8 cellular contexts compared by ENCODE assay signal in the genomic region with DNA sequence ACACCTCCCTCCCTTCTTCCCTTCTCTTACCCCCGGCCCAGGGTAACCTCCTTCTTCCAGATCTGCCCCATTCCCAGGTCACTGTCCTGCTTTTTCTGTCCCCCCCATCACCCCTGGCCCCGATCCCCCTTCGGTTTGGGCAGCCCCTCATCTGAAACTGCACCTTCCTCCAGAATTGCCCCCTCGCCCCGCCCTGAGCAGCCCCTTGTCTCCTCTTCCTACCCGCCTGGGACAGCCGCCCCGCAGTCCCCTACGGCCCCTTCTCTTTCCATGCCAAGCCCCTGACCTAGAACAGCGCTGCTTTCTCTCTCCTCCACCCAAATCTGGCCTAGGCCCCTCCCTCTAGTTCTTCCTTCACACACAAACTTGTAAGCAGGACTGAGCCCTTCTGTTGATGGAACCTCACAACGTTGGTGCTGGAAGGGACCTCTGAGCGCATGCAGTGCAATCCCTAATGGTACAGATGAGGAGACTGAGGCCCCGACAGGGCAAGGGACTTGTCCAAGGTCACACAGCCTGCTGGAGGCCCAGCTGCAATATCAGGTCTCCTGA. TPM values are rescaled to one million over a fixed set of nuclear protein-coding genes. Genes with fewer than 3 reads are reported as not detected.
DNase-seq lines count a peak whose midpoint lies in the region; ATAC-seq, FAIRE-seq and TF ChIP-seq lines count a peak whose summit lies in the region.

No MANE protein-coding gene starts in this region.

- no peak for TF ChIP-seq POLR2A in GM12891 (IDR thresholded peaks at IDR 0.05; ENCODE audit: low read depth, low read length)

- H3K27ac ChIP-seq in RWPE2 (ENCODE audit: poor library complexity, severe bottlenecking): peak overlapping the region; percentile 23

- ATAC-seq in RWPE2 (ENCODE audit: low read depth): no peak
- ATAC-seq in HG02852 (IDR thresholded peaks at IDR 0.05; ENCODE audit: unreplicated experiment): no peak
- ATAC-seq in HG03469 (IDR thresholded peaks at IDR 0.05; ENCODE audit: unreplicated experiment): no peak
- no peak for ATAC-seq in GM21447 (IDR thresholded peaks at IDR 0.05; ENCODE audit: unreplicated experiment)

- DNase-seq in GM12891 (ENCODE audit: insufficient read length, low spot score): no peak
- no peak for DNase-seq in RWPE2 (ENCODE audit: low spot score)
- DNase-seq in ecto neural progenitor cell (ENCODE audit: low spot score): peak; percentile 60
- DNase-seq in myocyte (ENCODE audit: low read depth): peak; percentile 23
- DNase-seq in COR-L47 (lab: John Stamatoyannopoulos, UW): no peak

- TF ChIP-seq CTCF in RWPE2 (IDR thresholded peaks at IDR 0.05; ENCODE audit: poor library complexity, severe bottlenecking): no peak

- H3K27me3 ChIP-seq in RWPE2 (ENCODE audit: insufficient read depth, poor library complexity, severe bottlenecking): no peaks in the 10 kb centered on the region

- peaks cover 20% of the 10 kb centered on the region for H3K36me3 ChIP-seq in RWPE2 (ENCODE audit: low read depth)

- peaks cover 4% of the 10 kb centered on the region for H3K4me1 ChIP-seq in RWPE2 (ENCODE audit: insufficient read depth, poor library complexity, severe bottlenecking)

- peak overlapping the region; percentile 77 for H3K4me3 ChIP-seq in RWPE2 (ENCODE audit: severe bottlenecking)

- no peaks in the 10 kb centered on the region for H3K9me3 ChIP-seq in RWPE2 (ENCODE audit: severe bottlenecking)

- FAIRE-seq in GM12891 (lab: Jason Lieb, UNC): peak; percentile 28

TF ChIP-seq in GM12891, 5 proteins besides CTCF, POLR2A, EP300 and RAD21:
- TF ChIP-seq PAX5 (IDR thresholded peaks at IDR 0.05; ENCODE audit: insufficient read depth, low read length, severe bottlenecking) (no peak), POU2F2 (IDR thresholded peaks at IDR 0.05; ENCODE audit: low read depth, low read length) (no peak), TAF1 (IDR thresholded peaks at IDR 0.05; ENCODE audit: low read depth, low read length) (no peak), POLR2AphosphoS5 (IDR thresholded peaks at IDR 0.05; ENCODE audit: low read depth, low read length) (no peak), SPI1 (IDR thresholded peaks at IDR 0.05; ENCODE audit: low read depth, low read length) (no peak)

RNA-seq across cellular contexts. Expression of a gene that starts 0.6 kb away (rescaled TPM):
- polyA plus RNA-seq in GM12891 (2012; ENCODE audit: low read depth, missing spikeins): 19.7 TPM
- 50.5 and 52.1 TPM in 2 replicates for total RNA-seq in myocyte
- polyA plus RNA-seq in myocyte (2012): 48.6 TPM

RNA-seq across cellular contexts. Expression of a gene that starts 6.0 kb away (rescaled TPM):
- polyA plus RNA-seq in GM12891 (2012; ENCODE audit: low read depth, missing spikeins): 6.4 TPM
- 29.3 and 32.8 TPM in 2 replicates for total RNA-seq in myocyte
- polyA plus RNA-seq in myocyte (2012): 16.5 TPM

RNA-seq across cellular contexts. Expression of a gene that starts 24.4 kb away (rescaled TPM):
- 0.26 TPM for polyA plus RNA-seq in GM12891 (2012; ENCODE audit: low read depth, missing spikeins)
- total RNA-seq in myocyte: not detected in 2 replicates
- polyA plus RNA-seq in myocyte (2012): 1.0 TPM

RNA-seq across cellular contexts. Expression of a gene that starts 28.7 kb away (rescaled TPM):
- polyA plus RNA-seq in GM12891 (2012; ENCODE audit: low read depth, missing spikeins): 84.2 TPM
- 29.2 and 33.6 TPM in 2 replicates for total RNA-seq in myocyte
- 133 TPM for polyA plus RNA-seq in myocyte (2012)

RNA-seq across cellular contexts. Expression of a gene that starts 29.0 kb away (rescaled TPM):
- 50.5 TPM for polyA plus RNA-seq in GM12891 (2012; ENCODE audit: low read depth, missing spikeins)
- total RNA-seq in myocyte: 94.5 and 194 TPM in 2 replicates
- 106 TPM for polyA plus RNA-seq in myocyte (2012)

Comparison
In these comparisons a context has a peak if more than half of its experiments do, and no peak if none do; other contexts are left out.
1. DNase-seq: peak in ecto neural progenitor cell (single experiment) and myocyte (single experiment); none in GM12891 (single experiment), RWPE2 (single experiment) and COR-L47 (single experiment).